In genomic region chr6:1044040-1044836, GRCh38 we compare ENCODE assay signal across 18 cellular contexts.
DNase-seq lines count a peak whose midpoint lies in the region; ATAC-seq, FAIRE-seq and TF ChIP-seq lines count a peak whose summit lies in the region.
"Had no signal": no experiment of that assay in that cellular context is flagged by ENCODE, and none has a peak within 500 bp of the region (broad histone marks: within the 10 kb centered on the region; RNA-seq: fewer than 3 reads in every experiment).

No MANE protein-coding gene starts in this region.

- H3K4me1 ChIP-seq in PC-3 (ENCODE audit: insufficient read depth, low read length) (no peaks in the 10 kb centered on the region), pancreas (peaks cover 13 to 34% (median 19%) of the 10 kb centered on the region in 3 donors)
- H3K4me1 ChIP-seq: SJCRH30 had no signal

- H3K27me3 Mint-ChIP-seq in Calu3 (ENCODE audit: unreplicated experiment): no peaks in the 10 kb centered on the region
- H3K27me3 Mint-ChIP-seq in activated T-helper 1 cell treated with anti-CD3 and anti-CD28 coated beads, Interleukin-12 subunit alpha, Interleukin-12 subunit beta, Interleukin-2, Interleukin-4 antibody, amounts not matched to agents 30 ng/mL and 10 ng/mL and 1 ng/mL, durations not matched to agents 14 hours and 24 hours and 36 hours (ENCODE audit: insufficient read depth): peaks cover 10% of the 10 kb centered on the region

- no peak overlapping the region for H3K4me2 ChIP-seq in PC-3 (ENCODE audit: low read length)

- BruUV-seq in Calu3 (replicated peaks; lab: Mats Ljungman, UMichigan) (no TSS peak), PC-3 (replicated peaks; lab: Mats Ljungman, UMichigan) (no TSS peak)

- no peak overlapping the region for H3K4me3 Mint-ChIP-seq in Calu3 (ENCODE audit: low read depth, unreplicated experiment)
- no peak overlapping the region for H3K4me3 Mint-ChIP-seq in activated T-helper 1 cell treated with anti-CD3 and anti-CD28 coated beads, Interleukin-12 subunit alpha, Interleukin-12 subunit beta, Interleukin-2, Interleukin-4 antibody, amounts not matched to agents 30 ng/mL and 10 ng/mL and 1 ng/mL, durations not matched to agents 14 hours and 24 hours and 36 hours
- H3K4me3 Mint-ChIP-seq: CD4-positive, alpha-beta T cell had no signal

- TF ChIP-seq CTCF in Calu3 (IDR thresholded peaks at IDR 0.05; ENCODE audit: unreplicated experiment) (no peak), PC-3 (conservative IDR thresholded peaks at IDR 0.05; ENCODE audit: low read depth, low read length) (no peak), pancreas (IDR thresholded peaks at IDR 0.05) (peak in 1 of 4 donors; percentile 10)

- no peak overlapping the region for H3K27ac ChIP-seq in PC-3 (ENCODE audit: low read length)
- peak overlapping the region in 3 of 4 donors; percentile 15 to 64 (median 59) for H3K27ac ChIP-seq in pancreas
- H3K27ac ChIP-seq: SJCRH30 had no signal

- H3F3A ChIP-seq in PC-3 (ENCODE audit: low read length, unreplicated experiment): no peaks in the 10 kb centered on the region

- peaks cover 99% of the 10 kb centered on the region for H3K27me3 ChIP-seq in PC-3 (ENCODE audit: low read length)
- H3K27me3 ChIP-seq in pancreas: no peaks in the 10 kb centered on the region
- H3K27me3 ChIP-seq: SJCRH30 had no signal

- no peak for FAIRE-seq in pancreas (lab: Jason Lieb, UNC)
- FAIRE-seq: D721Med had no signal

- H4K20me1 ChIP-seq in PC-3 (ENCODE audit: low read length): no peaks in the 10 kb centered on the region

- no peak overlapping the region for H3K9ac ChIP-seq in PC-3 (ENCODE audit: low read length)

- peaks cover 3% of the 10 kb centered on the region for H3K9me3 Mint-ChIP-seq in Calu3 (ENCODE audit: low read depth, unreplicated experiment)
- H3K9me3 Mint-ChIP-seq in activated T-helper 1 cell treated with anti-CD3 and anti-CD28 coated beads, Interleukin-12 subunit alpha, Interleukin-12 subunit beta, Interleukin-2, Interleukin-4 antibody, amounts not matched to agents 30 ng/mL and 10 ng/mL and 1 ng/mL, durations not matched to agents 14 hours and 24 hours and 36 hours: no peaks in the 10 kb centered on the region
- H3K9me3 Mint-ChIP-seq: CD4-positive, alpha-beta T cell had no signal

- no peak for ATAC-seq in PC-3
- peak; percentile 90 for ATAC-seq in left colon
- peak; percentile 90 to 97 (median 92) for ATAC-seq in pancreas
- ATAC-seq in HG02885 (IDR thresholded peaks at IDR 0.05; ENCODE audit: poor library complexity, unreplicated experiment): no peak

- no peaks in the 10 kb centered on the region for H3K9me3 ChIP-seq in PC-3 (ENCODE audit: low read length)
- no peaks in the 10 kb centered on the region for H3K9me3 ChIP-seq in pancreas
- H3K9me3 ChIP-seq: SJCRH30 had no signal

- DNase-seq in Calu3 (peak; percentile 9), PC-3 (peak; percentile 4), left colon (peak; percentile 17 to 34), pancreas (peak in 3 of 6 donors; percentile 60 to 69 (median 65)), activated T-cell treated with anti-CD3 and anti-CD28 coated beads for 4 hours (no peak), DMS 273 (lab: John Stamatoyannopoulos, UW; ENCODE audit: unreplicated experiment) (no peak)
- no peak for DNase-seq in activated T-helper 1 cell treated with anti-CD3 and anti-CD28 coated beads, Interleukin-12 subunit alpha, Interleukin-12 subunit beta, Interleukin-2, Interleukin-4 antibody, amounts not matched to agents 30 ng/mL and 10 ng/mL and 1 ng/mL, durations not matched to agents 14 hours and 24 hours and 36 hours (ENCODE audit: low spot score)
- DNase-seq: AML-193; CD4-positive, alpha-beta T cell; GOT3; KG1; NCI-H1417; NCI-H1930; NCI-H510A treated with DMSO at 0.1 percent for 48 hours; RPMI8226; SJCRH30 had no signal

- peaks cover 43% of the 10 kb centered on the region for H3K4me1 Mint-ChIP-seq in Calu3 (ENCODE audit: low read depth, unreplicated experiment)
- H3K4me1 Mint-ChIP-seq in activated T-helper 1 cell treated with anti-CD3 and anti-CD28 coated beads, Interleukin-12 subunit alpha, Interleukin-12 subunit beta, Interleukin-2, Interleukin-4 antibody, amounts not matched to agents 30 ng/mL and 10 ng/mL and 1 ng/mL, durations not matched to agents 14 hours and 24 hours and 36 hours (ENCODE audit: low read depth): no peaks in the 10 kb centered on the region

- H3K4me3 ChIP-seq in PC-3 (ENCODE audit: low read length) (no peak overlapping the region), pancreas (no peak overlapping the region)
- H3K4me3 ChIP-seq: SJCRH30 had no signal

- no peaks in the 10 kb centered on the region for H3K9me2 ChIP-seq in PC-3 (replicated peaks; ENCODE audit: low read length)

- H3K36me3 ChIP-seq in PC-3 (ENCODE audit: low read depth, low read length) (no peaks in the 10 kb centered on the region), pancreas (no peaks in the 10 kb centered on the region)
- H3K36me3 ChIP-seq: SJCRH30 had no signal

- H3K79me2 ChIP-seq in PC-3 (ENCODE audit: low read length): no peaks in the 10 kb centered on the region

- H3K27ac Mint-ChIP-seq in Calu3 (ENCODE audit: unreplicated experiment): no peak overlapping the region
- H3K27ac Mint-ChIP-seq in activated T-helper 1 cell treated with anti-CD3 and anti-CD28 coated beads, Interleukin-12 subunit alpha, Interleukin-12 subunit beta, Interleukin-2, Interleukin-4 antibody, amounts not matched to agents 30 ng/mL and 10 ng/mL and 1 ng/mL, durations not matched to agents 14 hours and 24 hours and 36 hours: no peak overlapping the region
- H3K27ac Mint-ChIP-seq: CD4-positive, alpha-beta T cell had no signal

- H3K36me3 Mint-ChIP-seq in Calu3 (ENCODE audit: insufficient read depth, unreplicated experiment): peaks cover 8% of the 10 kb centered on the region
- H3K36me3 Mint-ChIP-seq in activated T-helper 1 cell treated with anti-CD3 and anti-CD28 coated beads, Interleukin-12 subunit alpha, Interleukin-12 subunit beta, Interleukin-2, Interleukin-4 antibody, amounts not matched to agents 30 ng/mL and 10 ng/mL and 1 ng/mL, durations not matched to agents 14 hours and 24 hours and 36 hours (ENCODE audit: low read depth): no peaks in the 10 kb centered on the region

- CTCF ChIA-PET in Calu3 (lab: Charles Lee): no interaction called here
- CTCF ChIA-PET in PC-3 (lab: Charles Lee): no interaction called here

- 47 to 48% methylated on average over 7 of the region's 7 CpGs for WGBS in pancreas, 2 donors

- intact Hi-C loops in Calu3 (cut with micrococcal nuclease; ENCODE audit: unreplicated experiment) (no loop called here), PC-3 (cut with micrococcal nuclease) (no loop called here), left colon (cut with DNase I, micrococcal nuclease) (no loop called here), pancreas (cut with DNase I) (no loop called here)
- intact Hi-C loops in activated T-helper 1 cell treated with anti-CD3 and anti-CD28 coated beads, Interleukin-12 subunit alpha, Interleukin-12 subunit beta, Interleukin-2, Interleukin-4 antibody, amounts not matched to agents 30 ng/mL and 10 ng/mL and 1 ng/mL, durations not matched to agents 14 hours and 24 hours and 36 hours (cut with micrococcal nuclease): no loop called here

- POLR2A ChIA-PET in PC-3 (lab: Charles Lee; ENCODE audit: unreplicated experiment): no interaction called here

- no peak overlapping the region for H2AFZ ChIP-seq in PC-3 (ENCODE audit: low read length)

Comparison
In these comparisons a context has a peak if more than half of its experiments do, and no peak if none do; other contexts are left out.
1. DNase-seq: peak in Calu3 (single experiment), PC-3 (single experiment) and left colon (2 of 2); none in activated T-helper 1 cell treated with anti-CD3 and anti-CD28 coated beads, Interleukin-12 subunit alpha, Interleukin-12 subunit beta, Interleukin-2, Interleukin-4 antibody, amounts not matched to agents 30 ng/mL and 10 ng/mL and 1 ng/mL, durations not matched to agents 14 hours and 24 hours and 36 hours (single experiment), activated T-cell treated with anti-CD3 and anti-CD28 coated beads for 4 hours (single experiment) and DMS 273 (single experiment).
2. ATAC-seq: peak in left colon (single experiment) and pancreas (4 of 4); none in PC-3 (single experiment) and HG02885 (single experiment).